Comparison of ENCODE assay signal across 8 cellular contexts in genomic region chr16:71367243-71367976, GRCh38. TPM values are rescaled to one million over a fixed set of nuclear protein-coding genes. Genes with fewer than 3 reads are reported as not detected.
DNase-seq lines count a peak whose midpoint lies in the region; ATAC-seq and TF ChIP-seq lines count a peak whose summit lies in the region.

No MANE protein-coding gene starts in this region.

- DNase-seq in AG20443 (ENCODE audit: low spot score) (peak; percentile 78), NB4 (ENCODE audit: low read depth) (peak; percentile 74), left ventricle myocardium inferior (no peak), hippocampal formation (lab: John Stamatoyannopoulos, UW) (no peak)
- DNase-seq in activated CD4-positive, alpha-beta T cell treated with anti-CD3 and anti-CD28 coated beads, Interleukin-2, amount 50 U/mL, for 1 hour, result peak; percentile 13
- DNase-seq in stimulated activated CD4-positive, alpha-beta T cell treated with anti-CD3 and anti-CD28 coated beads, Interleukin-4, amount 100 ng/mL, for 48 hours (ENCODE audit: low read depth in 2 of 2), result peak; percentile 18 to 51

- no peak overlapping the region for H3K27ac ChIP-seq in left ventricle myocardium inferior (replicated peaks)

- H3K4me1 ChIP-seq in left ventricle myocardium inferior, result no peaks in the 10 kb centered on the region

- TF ChIP-seq POLR2A in NB4 (IDR thresholded peaks at IDR 0.05; ENCODE audit: extremely low read depth, insufficient read length), result no peak

- H3K4me3 ChIP-seq in NB4 (ENCODE audit: low read depth, low read length) (no peak overlapping the region), left ventricle myocardium inferior (no peak overlapping the region)

- H3K27me3 ChIP-seq in left ventricle myocardium inferior (ENCODE audit: low read depth), result peaks cover 91% of the 10 kb centered on the region

- intact Hi-C loops in left ventricle myocardium inferior (cut with micrococcal nuclease), result no loop called here

- ATAC-seq in GM19035 (IDR thresholded peaks at IDR 0.05; ENCODE audit: unreplicated experiment), result no peak

- TF ChIP-seq CTCF in GM12873 (IDR thresholded peaks at IDR 0.05; ENCODE audit: insufficient read depth, low read depth, low read length, missing control alignments) (peak; percentile 84), NB4 (IDR thresholded peaks at IDR 0.05; ENCODE audit: low read depth, low read length) (peak; percentile 75), left ventricle myocardium inferior (IDR thresholded peaks at IDR 0.05; ENCODE audit: borderline replicate concordance) (peak; percentile 44)

- no peaks in the 10 kb centered on the region for H3K9me3 ChIP-seq in left ventricle myocardium inferior (replicated peaks)

- H3K36me3 ChIP-seq in left ventricle myocardium inferior, result no peaks in the 10 kb centered on the region

RNA-seq across cellular contexts. Expression of gene CALB2, which starts 8.9 kb away (rescaled TPM):
- total RNA-seq in left ventricle myocardium inferior, result 0.36 TPM

Comparison
In these comparisons a context has a peak if more than half of its experiments do, and no peak if none do; other contexts are left out.
1. DNase-seq: peak in AG20443 (single experiment), NB4 (single experiment), activated CD4-positive, alpha-beta T cell treated with anti-CD3 and anti-CD28 coated beads, Interleukin-2, amount 50 U/mL, for 1 hour (single experiment) and stimulated activated CD4-positive, alpha-beta T cell treated with anti-CD3 and anti-CD28 coated beads, Interleukin-4, amount 100 ng/mL, for 48 hours (2 of 2); none in left ventricle myocardium inferior (single experiment) and hippocampal formation (0 of 2).
2. Peak in every context shown above with its lines, with median percentiles within 50 percentile points of each other: CTCF ChIP-seq.